In genomic region chr7:32905175-32905662, GRCh38 we compare ENCODE assay signal across 1 cellular context.
A peak's percentile ranks its signal among the peaks of the same experiment; 100 is the strongest.
TF ChIP-seq lines count a peak whose summit lies in the region.

No MANE protein-coding gene starts in this region.

TF ChIP-seq in K562, 482 proteins besides CTCF, POLR2A, EP300 and RAD21 (continued from another document and continues in another):
- TF ChIP-seq MBD1 (CRISPR knock-in tag; IDR thresholded peaks at IDR 0.05) (no peak), JUND (IDR thresholded peaks at IDR 0.05; ENCODE audit: borderline replicate concordance, low read depth, low read length) (peak; percentile 62; the same call in 1 of the 2 replicates), JUND (tag; IDR thresholded peaks at IDR 0.05; ENCODE audit: borderline replicate concordance, low read depth, low read length) (peak; percentile 58; the same call in 2 of the 3 replicates), STAT5A (IDR thresholded peaks at IDR 0.05; ENCODE audit: borderline replicate concordance, low read length) (peak; percentile 100), HDAC2 (IDR thresholded peaks at IDR 0.05) (peak; percentile 83; the same call in 1 of the 2 replicates), SIN3A (IDR thresholded peaks at IDR 0.05; ENCODE audit: borderline replicate concordance in 2 of 2, control insufficient read depth in 1 of 2, low read depth in 2 of 2, low read length in 2 of 2) (peak; percentile 68 to 80; a peak in 2 of 4 replicates), NEUROD1 (IDR thresholded peaks at IDR 0.05; ENCODE audit: borderline replicate concordance, low read depth, low read length, partially characterized antibody) (peak; percentile 86), EGR1 (conservative IDR thresholded peaks at IDR 0.05) (peak; percentile 71), NKRF (IDR thresholded peaks at IDR 0.05; ENCODE audit: borderline replicate concordance) (peak; percentile 52; the same call in 1 of the 2 replicates), MNT (conservative IDR thresholded peaks at IDR 0.05) (peak; percentile 87 to 94), POLR3G (IDR thresholded peaks at IDR 0.05; ENCODE audit: extremely low read depth, insufficient read length, insufficient replicate concordance) (no peak), NR2C2 (CRISPR knock-in tag; IDR thresholded peaks at IDR 0.05) (no peak), NR2C2 (tag; IDR thresholded peaks at IDR 0.05) (peak; percentile 40; the same call in 1 of the 2 replicates), CBX3 (IDR thresholded peaks at IDR 0.05; ENCODE audit: borderline replicate concordance in 1 of 2, low read length in 2 of 2) (peak in 1 of 2 experiments; percentile 45; a peak in 1 of 3 replicates), MTA3 (IDR thresholded peaks at IDR 0.05; ENCODE audit: borderline replicate concordance) (peak; percentile 39; the same call in 1 of the 2 replicates), FOXJ2 (tag; IDR thresholded peaks at IDR 0.05) (peak; percentile 99), ARID1B (IDR thresholded peaks at IDR 0.05) (peak; percentile 28; the same call in 1 of the 2 replicates), AFF1 (IDR thresholded peaks at IDR 0.05; ENCODE audit: low read depth in 1 of 2, partially characterized antibody in 2 of 2) (peak in 1 of 2 experiments; percentile 48), ZNF318 (IDR thresholded peaks at IDR 0.05; ENCODE audit: borderline replicate concordance in 1 of 2, low read depth in 1 of 2) (peak in 1 of 2 experiments; percentile 72; a peak in 2 of 4 replicates), MXI1 (IDR thresholded peaks at IDR 0.05; ENCODE audit: low read depth, low read length) (peak; percentile 98), TFAP4 (CRISPR knock-in tag; IDR thresholded peaks at IDR 0.05; ENCODE audit: borderline replicate concordance) (peak; percentile 73), ZNF354B (CRISPR knock-in tag; IDR thresholded peaks at IDR 0.05) (no peak), SAP30 (IDR thresholded peaks at IDR 0.05; ENCODE audit: borderline replicate concordance, insufficient read depth, low read depth, low read length, poor library complexity, severe bottlenecking) (peak; percentile 39), PHF8 (IDR thresholded peaks at IDR 0.05; ENCODE audit: borderline replicate concordance, low read length) (peak; percentile 43; the same call in 1 of the 2 replicates), E2F1 (CRISPR knock-in tag; IDR thresholded peaks at IDR 0.05) (0 out of 2 replicates have a peak, but pooled peaks have one; percentile 26), FOXK2 (conservative IDR thresholded peaks at IDR 0.05 in 1 of 2, IDR thresholded peaks at IDR 0.05 in 1 of 2; ENCODE audit: low read depth in 2 of 2) (peak; percentile 59 to 79; a peak in 3 of 4 replicates), BHLHE40 (IDR thresholded peaks at IDR 0.05; ENCODE audit: low read length) (peak; percentile 50; the same call in 1 of the 2 replicates), FOS (IDR thresholded peaks at IDR 0.05; ENCODE audit: extremely low read depth, insufficient read length) (no peak), MEIS2 (IDR thresholded peaks at IDR 0.05; ENCODE audit: partially characterized antibody) (peak; percentile 83)
